31 cellular contexts compared by ENCODE assay signal in genomic region chr3:170792511-170792910, GRCh38.
"Had no signal": no experiment of that assay in that cellular context is flagged by ENCODE, and none has a peak within 500 bp of the region (broad histone marks: within the 10 kb centered on the region; RNA-seq: fewer than 3 reads in every experiment).

No MANE protein-coding gene starts in this region.

- H3K27me3 ChIP-seq: ascending aorta, body of pancreas, SJCRH30 had no signal

- H3K36me3 ChIP-seq: ascending aorta, SJCRH30 had no signal

- H3K4me3 ChIP-seq: ascending aorta, body of pancreas, SJCRH30 had no signal

- H3K4me1 ChIP-seq: ascending aorta, body of pancreas, SJCRH30 had no signal

- H3K9ac ChIP-seq: KMS-11 had no signal

- DNase-seq: activated CD4-positive, alpha-beta T cell treated with anti-CD3 and anti-CD28 coated beads for 1 hour; activated CD4-positive, alpha-beta T cell treated with anti-CD3 and anti-CD28 coated beads, Interleukin-2, amount 10 ng/mL, durations not matched to agents 24 days and 14 days; activated CD4-positive, alpha-beta T cell treated with anti-CD3 and anti-CD28 coated beads, Interleukin-2, amount 50 U/mL, for 48 hours; activated CD8-positive, alpha-beta memory T cell treated with anti-CD3 and anti-CD28 coated beads for 24 hours; activated effector memory CD4-positive, alpha-beta T cell treated with anti-CD3 and anti-CD28 coated beads, Interleukin-2, amount 50 U/mL, for 16 hours; activated naive CD4-positive, alpha-beta T cell treated with Interleukin-2 at 50 U/mL for 16 hours; activated naive CD8-positive, alpha-beta T cell treated with anti-CD3 and anti-CD28 coated beads, Interleukin-2, amount 50 U/mL, for 24 hours; activated T-cell treated with anti-CD3 and anti-CD28 coated beads, Interleukin-2, amount 50 U/mL, for 4 hours; amniotic stem cell; body of pancreas; MM.1S; NCI-H1105; NCI-H1436; NCI-H1694 treated with DMSO at 0.1 percent for 48 hours; NCI-H2029 treated with DMSO at 0.1 percent for 48 hours; NCI-H345; NCI-H510A; NCI-H526 treated with DMSO at 0.1 percent for 48 hours; NCI-H82; NK-92 treated with Interleukin-12 subunit alpha and Interleukin-12 subunit beta, amount 100 ng/mL, for 24 hours; OCI-M1; RPMI8226; SJCRH30; SW 1271 had no signal

- H3K27ac ChIP-seq: ascending aorta, body of pancreas, KMS-11, SJCRH30 had no signal

- H3K4me2 ChIP-seq: KMS-11 had no signal

- ATAC-seq: activated naive CD4-positive, alpha-beta T cell treated with anti-CD3 and anti-CD28 coated beads, Interleukin-2, amount 50 U/mL, for 72 hours; activated naive CD8-positive, alpha-beta T cell treated with anti-CD3 and anti-CD28 coated beads, Interleukin-2, amount 50 U/mL, for 24 hours; activated T-cell treated with anti-CD3 and anti-CD28 coated beads, Interleukin-2, amount 50 U/mL, for 4 hours; body of pancreas; Panc1; Right ventricle myocardium inferior; SK-N-SH treated with all-trans-retinoic acid at 6 μM for 48 hours; WTC11 had no signal

- H3K9me3 ChIP-seq: ascending aorta, body of pancreas, SJCRH30 had no signal
